18 cellular contexts compared by ENCODE assay signal in the genomic region with DNA sequence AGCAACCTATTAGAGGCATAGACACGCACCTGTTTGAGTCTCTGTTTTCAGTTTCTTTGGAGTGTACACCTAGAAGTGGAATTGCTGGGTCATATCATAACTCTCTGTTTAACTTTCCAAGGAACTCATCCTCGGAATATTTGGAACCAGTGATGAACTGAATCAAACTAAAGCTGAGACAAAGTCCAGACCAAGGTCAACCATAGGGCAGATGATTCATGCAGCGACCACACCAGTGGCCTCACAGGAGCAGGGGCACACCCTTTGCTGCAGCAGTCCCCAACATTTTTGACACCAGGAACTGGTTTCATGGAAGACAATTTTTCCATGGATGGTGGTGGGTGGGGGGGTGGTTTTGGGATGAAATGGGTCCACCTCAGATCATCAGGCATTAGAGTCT.
"Had no signal": no experiment of that assay in that cellular context is flagged by ENCODE, and none has a peak within 500 bp of the region (broad histone marks: within the 10 kb centered on the region; RNA-seq: fewer than 3 reads in every experiment).

No MANE protein-coding gene starts in this region.

- H3K4me3 ChIP-seq: dorsolateral prefrontal cortex, left ventricle myocardium inferior, lower lobe of right lung, neural progenitor cell, ovary, right atrium auricular region, smooth muscle cell had no signal

- H3K36me3 ChIP-seq: left ventricle myocardium inferior, lower lobe of right lung, neural progenitor cell, ovary, right atrium auricular region had no signal

- H3K4me1 ChIP-seq: foreskin keratinocyte, lower lobe of right lung, neural progenitor cell had no signal

- H2AFZ ChIP-seq: neural progenitor cell had no signal

- H3K27ac ChIP-seq: dorsolateral prefrontal cortex, foreskin keratinocyte, left ventricle myocardium inferior, lower lobe of right lung, neural progenitor cell, ovary, right atrium auricular region had no signal

- H3K9me3 ChIP-seq: left ventricle myocardium inferior, lower lobe of right lung, ovary, right atrium auricular region had no signal

- DNase-seq: cortex of kidney; dorsolateral prefrontal cortex; effector CD8-positive, alpha-beta T cell; foreskin keratinocyte; immature natural killer cell; kidney; left cardiac atrium; left ventricle myocardium inferior; lower lobe of right lung; midbrain; nucleus accumbens; ovary; stimulated activated CD4-positive, alpha-beta T cell treated with anti-CD3 and anti-CD28 coated beads, Interleukin-2, amount 100 ng/mL, for 48 hours; stimulated activated naive CD4-positive, alpha-beta T cell treated with Interleukin-2 at 50 U/mL for 16 hours; trophoblast cell had no signal

- H3K4me2 ChIP-seq: neural progenitor cell, smooth muscle cell had no signal

- H3K9ac ChIP-seq: neural progenitor cell had no signal

- H3K27me3 ChIP-seq: dorsolateral prefrontal cortex, foreskin keratinocyte, neural progenitor cell, ovary, right atrium auricular region had no signal
